1 cellular context compared by ENCODE assay signal in the genomic region with DNA sequence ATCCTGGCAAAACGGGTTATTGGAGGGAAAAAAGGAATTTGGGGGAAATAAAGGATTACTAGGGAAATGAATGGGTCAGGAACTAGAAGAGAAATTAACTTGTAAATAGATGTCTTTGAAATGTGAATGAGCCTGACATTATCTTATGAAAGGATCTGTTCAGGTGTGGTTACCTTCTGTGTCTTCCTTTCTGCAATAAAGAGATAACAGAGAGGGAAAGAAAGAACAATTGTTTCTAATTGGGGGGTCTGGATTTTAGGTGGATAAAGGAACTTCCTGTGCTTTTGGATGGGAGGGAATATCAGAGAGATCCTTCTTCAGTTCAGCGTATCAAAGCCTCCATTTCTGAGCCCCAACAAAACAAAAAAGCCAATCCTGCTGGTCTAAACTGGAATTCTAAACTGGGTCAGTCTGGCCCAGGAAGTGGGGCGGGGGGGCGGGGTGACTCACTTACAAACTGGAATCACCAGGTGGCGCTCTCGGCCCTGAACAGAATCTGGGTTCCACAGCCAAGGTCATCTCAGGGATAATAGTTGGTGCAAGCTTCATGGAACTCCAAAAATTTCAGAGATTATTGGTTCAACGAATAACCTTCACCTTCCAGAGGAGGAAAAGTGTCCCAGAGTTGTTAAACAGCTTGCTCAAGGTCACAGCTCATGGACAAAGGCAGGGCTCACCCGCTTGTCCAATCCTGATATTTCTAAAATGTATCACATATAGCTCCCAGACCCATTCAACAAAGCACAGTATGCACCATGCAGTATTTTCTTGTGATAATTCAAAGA.
TF ChIP-seq lines count a peak whose summit lies in the region.

No MANE protein-coding gene starts in this region.

TF ChIP-seq in K562, 482 proteins besides CTCF, POLR2A, EP300 and RAD21 (continued from another document and continues in another):
- TF ChIP-seq, protein P1, sequence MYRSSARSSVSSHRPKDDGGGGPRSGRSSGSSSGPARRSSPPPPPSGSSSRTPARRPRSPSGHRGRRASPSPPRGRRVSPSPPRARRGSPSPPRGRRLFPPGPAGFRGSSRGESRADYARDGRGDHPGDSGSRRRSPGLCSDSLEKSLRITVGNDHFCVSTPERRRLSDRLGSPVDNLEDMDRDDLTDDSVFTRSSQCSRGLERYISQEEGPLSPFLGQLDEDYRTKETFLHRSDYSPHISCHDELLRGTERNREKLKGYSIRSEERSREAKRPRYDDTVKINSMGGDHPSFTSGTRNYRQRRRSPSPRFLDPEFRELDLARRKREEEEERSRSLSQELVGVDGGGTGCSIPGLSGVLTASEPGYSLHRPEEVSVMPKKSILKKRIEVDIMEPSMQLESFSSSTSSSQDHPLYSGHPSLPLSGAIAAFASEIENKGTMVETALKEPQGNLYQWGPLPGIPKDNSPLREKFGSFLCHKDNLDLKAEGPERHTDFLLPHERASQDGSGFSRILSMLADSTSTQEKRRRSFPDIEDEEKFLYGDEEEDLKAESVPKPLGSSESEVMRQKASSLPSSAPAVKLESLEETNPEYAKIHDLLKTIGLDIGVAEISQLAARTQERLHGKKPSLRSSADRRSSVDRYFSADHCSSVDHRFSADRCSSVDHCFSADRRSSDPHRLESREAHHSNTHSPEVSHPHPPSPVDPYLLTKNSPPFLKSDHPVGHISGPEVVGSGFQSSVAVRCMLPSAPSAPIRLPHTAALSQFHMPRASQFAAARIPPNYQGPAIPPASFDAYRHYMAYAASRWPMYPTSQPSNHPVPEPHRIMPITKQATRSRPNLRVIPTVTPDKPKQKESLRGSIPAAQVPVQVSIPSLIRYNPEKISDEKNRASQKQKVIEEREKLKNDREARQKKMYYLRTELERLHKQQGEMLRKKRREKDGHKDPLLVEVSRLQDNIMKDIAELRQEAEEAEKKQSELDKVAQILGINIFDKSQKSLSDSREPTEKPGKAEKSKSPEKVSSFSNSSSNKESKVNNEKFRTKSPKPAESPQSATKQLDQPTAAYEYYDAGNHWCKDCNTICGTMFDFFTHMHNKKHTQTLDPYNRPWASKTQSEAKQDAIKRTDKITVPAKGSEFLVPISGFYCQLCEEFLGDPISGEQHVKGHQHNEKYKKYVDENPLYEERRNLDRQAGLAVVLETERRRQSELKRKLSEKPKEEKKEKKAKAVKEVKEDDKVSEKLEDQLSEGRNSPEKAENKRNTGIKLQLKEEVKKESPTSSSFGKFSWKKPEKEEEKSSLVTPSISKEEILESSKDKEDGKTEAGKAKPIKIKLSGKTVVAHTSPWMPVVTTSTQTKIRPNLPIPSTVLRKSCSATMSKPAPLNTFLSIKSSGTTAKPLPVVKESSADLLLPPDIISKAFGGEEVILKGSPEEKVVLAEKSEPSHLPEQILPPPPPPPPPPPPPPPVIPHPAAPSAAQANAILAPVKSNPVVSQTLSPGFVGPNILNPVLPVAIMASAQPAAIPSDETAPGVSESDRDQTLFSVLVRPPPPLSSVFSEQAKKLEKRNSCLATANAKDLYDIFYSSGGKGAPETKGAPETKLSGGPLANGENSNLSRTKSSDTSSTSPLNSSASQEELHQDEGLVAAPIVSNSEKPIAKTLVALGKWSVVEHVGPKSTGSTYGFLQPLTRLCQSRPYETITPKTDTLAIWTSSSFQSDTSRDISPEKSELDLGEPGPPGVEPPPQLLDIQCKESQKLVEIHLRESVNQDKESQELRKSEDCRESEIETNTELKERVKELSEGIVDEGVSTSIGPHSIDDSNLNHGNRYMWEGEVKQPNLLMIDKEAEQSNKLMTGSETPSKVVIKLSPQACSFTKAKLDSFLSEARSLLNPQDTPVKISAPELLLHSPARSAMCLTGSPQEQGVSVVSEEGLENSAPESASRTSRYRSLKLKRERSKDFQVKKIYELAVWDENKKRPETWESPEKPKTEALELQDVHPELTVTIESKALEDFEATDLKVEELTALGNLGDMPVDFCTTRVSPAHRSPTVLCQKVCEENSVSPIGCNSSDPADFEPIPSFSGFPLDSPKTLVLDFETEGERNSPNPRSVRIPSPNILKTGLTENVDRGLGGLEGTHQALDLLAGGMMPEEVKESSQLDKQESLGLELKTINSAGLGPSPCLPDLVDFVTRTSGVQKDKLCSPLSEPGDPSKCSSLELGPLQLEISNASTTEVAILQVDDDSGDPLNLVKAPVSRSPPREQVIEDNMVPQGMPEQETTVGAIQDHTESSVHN (IDR thresholded peaks at IDR 0.05; ENCODE audit: borderline replicate concordance in 1 of 2, low read depth in 1 of 2) = peak in 1 of 2 experiments; percentile 89; a peak in 1 of 4 replicates
- TF ChIP-seq, protein P2, sequence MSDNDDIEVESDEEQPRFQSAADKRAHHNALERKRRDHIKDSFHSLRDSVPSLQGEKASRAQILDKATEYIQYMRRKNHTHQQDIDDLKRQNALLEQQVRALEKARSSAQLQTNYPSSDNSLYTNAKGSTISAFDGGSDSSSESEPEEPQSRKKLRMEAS (CRISPR knock-in tag; IDR thresholded peaks at IDR 0.05) = no peak
- TF ChIP-seq PHB2 (IDR thresholded peaks at IDR 0.05; ENCODE audit: low read depth) (0 out of 2 replicates have a peak, but pooled peaks have one; percentile 36), ZNF444 (CRISPR knock-in tag; IDR thresholded peaks at IDR 0.05) (no peak), ZEB2 (IDR thresholded peaks at IDR 0.05) (peak; percentile 96), HMGN3 (IDR thresholded peaks at IDR 0.05; ENCODE audit: borderline replicate concordance, extremely low read depth, insufficient read length, low read depth, low read length) (no peak), MCM5 (IDR thresholded peaks at IDR 0.05; ENCODE audit: low read depth) (no peak), GABPA (tag; conservative IDR thresholded peaks at IDR 0.05; ENCODE audit: low read depth) (peak; percentile 28), DPF2 (IDR thresholded peaks at IDR 0.05) (peak; percentile 76), CCNT2 (IDR thresholded peaks at IDR 0.05; ENCODE audit: borderline replicate concordance, extremely low read depth, insufficient read length, low read depth, low read length) (no peak), FOXJ3 (CRISPR knock-in tag; IDR thresholded peaks at IDR 0.05) (no peak), JUND (IDR thresholded peaks at IDR 0.05; ENCODE audit: borderline replicate concordance, low read depth, low read length) (peak; percentile 71), JUND (tag; IDR thresholded peaks at IDR 0.05; ENCODE audit: borderline replicate concordance, low read depth, low read length) (no peak; the same call in 2 of the 3 replicates), NR2C2 (CRISPR knock-in tag; IDR thresholded peaks at IDR 0.05) (no peak), NR2C2 (tag; IDR thresholded peaks at IDR 0.05) (no peak), ZNF57 (CRISPR knock-in tag; IDR thresholded peaks at IDR 0.05) (no peak), SMARCA4 (IDR thresholded peaks at IDR 0.05) (peak; percentile 54; the same call in 1 of the 2 replicates), GABPB2 (CRISPR knock-in tag; conservative IDR thresholded peaks at IDR 0.05) (no peak), GATAD2A (IDR thresholded peaks at IDR 0.05) (0 out of 2 replicates have a peak, but pooled peaks have one; percentile 41), SP1 (CRISPR knock-in tag; IDR thresholded peaks at IDR 0.05) (no peak), U2AF1 (optimal IDR thresholded peaks at IDR 0.05; ENCODE audit: low read depth, low read length) (no peak), SMARCB1 (IDR thresholded peaks at IDR 0.05; ENCODE audit: insufficient read length, low read depth) (no peak), KLF16 (IDR thresholded peaks at IDR 0.05) (peak; percentile 97), TCF7 (IDR thresholded peaks at IDR 0.05; ENCODE audit: borderline replicate concordance) (no peak), ARID2 (IDR thresholded peaks at IDR 0.05) (no peak), ERF (CRISPR knock-in tag; IDR thresholded peaks at IDR 0.05) (no peak), KAT8 (IDR thresholded peaks at IDR 0.05; ENCODE audit: low read depth) (no peak), CBX8 (IDR thresholded peaks at IDR 0.05; ENCODE audit: borderline replicate concordance, extremely low read depth, low read depth, low read length, poor library complexity, severe bottlenecking) (no peak), MAFG (tag; conservative IDR thresholded peaks at IDR 0.05) (no peak), CBFA2T3 (IDR thresholded peaks at IDR 0.05) (peak; percentile 41), ZNF584 (CRISPR knock-in tag; IDR thresholded peaks at IDR 0.05; ENCODE audit: low read depth) (no peak), SMARCE1 (IDR thresholded peaks at IDR 0.05) (peak; percentile 65), ZNF282 (CRISPR knock-in tag; IDR thresholded peaks at IDR 0.05) (no peak), EP400 (IDR thresholded peaks at IDR 0.05) (peak; percentile 42), SIRT6 (IDR thresholded peaks at IDR 0.05; ENCODE audit: low read depth, low read length) (no peak), NCOR1 (IDR thresholded peaks at IDR 0.05) (no peak), ELF2 (CRISPR knock-in tag; IDR thresholded peaks at IDR 0.05) (no peak), RBM15 (IDR thresholded peaks at IDR 0.05; ENCODE audit: insufficient read depth, low read length) (no peak)
- TF ChIP-seq, protein P3, sequence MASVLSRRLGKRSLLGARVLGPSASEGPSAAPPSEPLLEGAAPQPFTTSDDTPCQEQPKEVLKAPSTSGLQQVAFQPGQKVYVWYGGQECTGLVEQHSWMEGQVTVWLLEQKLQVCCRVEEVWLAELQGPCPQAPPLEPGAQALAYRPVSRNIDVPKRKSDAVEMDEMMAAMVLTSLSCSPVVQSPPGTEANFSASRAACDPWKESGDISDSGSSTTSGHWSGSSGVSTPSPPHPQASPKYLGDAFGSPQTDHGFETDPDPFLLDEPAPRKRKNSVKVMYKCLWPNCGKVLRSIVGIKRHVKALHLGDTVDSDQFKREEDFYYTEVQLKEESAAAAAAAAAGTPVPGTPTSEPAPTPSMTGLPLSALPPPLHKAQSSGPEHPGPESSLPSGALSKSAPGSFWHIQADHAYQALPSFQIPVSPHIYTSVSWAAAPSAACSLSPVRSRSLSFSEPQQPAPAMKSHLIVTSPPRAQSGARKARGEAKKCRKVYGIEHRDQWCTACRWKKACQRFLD (CRISPR knock-in tag; IDR thresholded peaks at IDR 0.05) = no peak
- TF ChIP-seq, protein P4, sequence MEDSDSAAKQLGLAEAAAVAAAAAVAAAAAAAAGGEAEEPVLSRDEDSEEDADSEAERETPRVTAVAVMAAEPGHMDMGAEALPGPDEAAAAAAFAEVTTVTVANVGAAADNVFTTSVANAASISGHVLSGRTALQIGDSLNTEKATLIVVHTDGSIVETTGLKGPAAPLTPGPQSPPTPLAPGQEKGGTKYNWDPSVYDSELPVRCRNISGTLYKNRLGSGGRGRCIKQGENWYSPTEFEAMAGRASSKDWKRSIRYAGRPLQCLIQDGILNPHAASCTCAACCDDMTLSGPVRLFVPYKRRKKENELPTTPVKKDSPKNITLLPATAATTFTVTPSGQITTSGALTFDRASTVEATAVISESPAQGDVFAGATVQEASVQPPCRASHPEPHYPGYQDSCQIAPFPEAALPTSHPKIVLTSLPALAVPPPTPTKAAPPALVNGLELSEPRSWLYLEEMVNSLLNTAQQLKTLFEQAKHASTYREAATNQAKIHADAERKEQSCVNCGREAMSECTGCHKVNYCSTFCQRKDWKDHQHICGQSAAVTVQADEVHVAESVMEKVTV (CRISPR knock-in tag; IDR thresholded peaks at IDR 0.05) = no peak
- TF ChIP-seq, protein P5, sequence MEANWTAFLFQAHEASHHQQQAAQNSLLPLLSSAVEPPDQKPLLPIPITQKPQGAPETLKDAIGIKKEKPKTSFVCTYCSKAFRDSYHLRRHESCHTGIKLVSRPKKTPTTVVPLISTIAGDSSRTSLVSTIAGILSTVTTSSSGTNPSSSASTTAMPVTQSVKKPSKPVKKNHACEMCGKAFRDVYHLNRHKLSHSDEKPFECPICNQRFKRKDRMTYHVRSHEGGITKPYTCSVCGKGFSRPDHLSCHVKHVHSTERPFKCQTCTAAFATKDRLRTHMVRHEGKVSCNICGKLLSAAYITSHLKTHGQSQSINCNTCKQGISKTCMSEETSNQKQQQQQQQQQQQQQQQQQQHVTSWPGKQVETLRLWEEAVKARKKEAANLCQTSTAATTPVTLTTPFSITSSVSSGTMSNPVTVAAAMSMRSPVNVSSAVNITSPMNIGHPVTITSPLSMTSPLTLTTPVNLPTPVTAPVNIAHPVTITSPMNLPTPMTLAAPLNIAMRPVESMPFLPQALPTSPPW (CRISPR knock-in tag; IDR thresholded peaks at IDR 0.05) = peak; percentile 99
- TF ChIP-seq, protein P6, sequence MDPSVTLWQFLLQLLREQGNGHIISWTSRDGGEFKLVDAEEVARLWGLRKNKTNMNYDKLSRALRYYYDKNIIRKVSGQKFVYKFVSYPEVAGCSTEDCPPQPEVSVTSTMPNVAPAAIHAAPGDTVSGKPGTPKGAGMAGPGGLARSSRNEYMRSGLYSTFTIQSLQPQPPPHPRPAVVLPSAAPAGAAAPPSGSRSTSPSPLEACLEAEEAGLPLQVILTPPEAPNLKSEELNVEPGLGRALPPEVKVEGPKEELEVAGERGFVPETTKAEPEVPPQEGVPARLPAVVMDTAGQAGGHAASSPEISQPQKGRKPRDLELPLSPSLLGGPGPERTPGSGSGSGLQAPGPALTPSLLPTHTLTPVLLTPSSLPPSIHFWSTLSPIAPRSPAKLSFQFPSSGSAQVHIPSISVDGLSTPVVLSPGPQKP (CRISPR knock-in tag; IDR thresholded peaks at IDR 0.05) = no peak
- TF ChIP-seq, protein P7, sequence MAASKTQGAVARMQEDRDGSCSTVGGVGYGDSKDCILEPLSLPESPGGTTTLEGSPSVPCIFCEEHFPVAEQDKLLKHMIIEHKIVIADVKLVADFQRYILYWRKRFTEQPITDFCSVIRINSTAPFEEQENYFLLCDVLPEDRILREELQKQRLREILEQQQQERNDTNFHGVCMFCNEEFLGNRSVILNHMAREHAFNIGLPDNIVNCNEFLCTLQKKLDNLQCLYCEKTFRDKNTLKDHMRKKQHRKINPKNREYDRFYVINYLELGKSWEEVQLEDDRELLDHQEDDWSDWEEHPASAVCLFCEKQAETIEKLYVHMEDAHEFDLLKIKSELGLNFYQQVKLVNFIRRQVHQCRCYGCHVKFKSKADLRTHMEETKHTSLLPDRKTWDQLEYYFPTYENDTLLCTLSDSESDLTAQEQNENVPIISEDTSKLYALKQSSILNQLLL (CRISPR knock-in tag; IDR thresholded peaks at IDR 0.05; ENCODE audit: borderline replicate concordance) = no peak
- TF ChIP-seq, protein P8, sequence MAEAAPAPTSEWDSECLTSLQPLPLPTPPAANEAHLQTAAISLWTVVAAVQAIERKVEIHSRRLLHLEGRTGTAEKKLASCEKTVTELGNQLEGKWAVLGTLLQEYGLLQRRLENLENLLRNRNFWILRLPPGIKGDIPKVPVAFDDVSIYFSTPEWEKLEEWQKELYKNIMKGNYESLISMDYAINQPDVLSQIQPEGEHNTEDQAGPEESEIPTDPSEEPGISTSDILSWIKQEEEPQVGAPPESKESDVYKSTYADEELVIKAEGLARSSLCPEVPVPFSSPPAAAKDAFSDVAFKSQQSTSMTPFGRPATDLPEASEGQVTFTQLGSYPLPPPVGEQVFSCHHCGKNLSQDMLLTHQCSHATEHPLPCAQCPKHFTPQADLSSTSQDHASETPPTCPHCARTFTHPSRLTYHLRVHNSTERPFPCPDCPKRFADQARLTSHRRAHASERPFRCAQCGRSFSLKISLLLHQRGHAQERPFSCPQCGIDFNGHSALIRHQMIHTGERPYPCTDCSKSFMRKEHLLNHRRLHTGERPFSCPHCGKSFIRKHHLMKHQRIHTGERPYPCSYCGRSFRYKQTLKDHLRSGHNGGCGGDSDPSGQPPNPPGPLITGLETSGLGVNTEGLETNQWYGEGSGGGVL (CRISPR knock-in tag; IDR thresholded peaks at IDR 0.05) = no peak
